ENCODE assay signal across 8 cellular contexts in genomic region chr1:3651939-3652537, GRCh38. TPM values are rescaled to one million over a fixed set of nuclear protein-coding genes. Genes with fewer than 3 reads are reported as not detected.
A peak's percentile ranks its signal among the peaks of the same experiment; 100 is the strongest.
DNase-seq lines count a peak whose midpoint lies in the region; ATAC-seq and TF ChIP-seq lines count a peak whose summit lies in the region.

Gene TP73 (plus strand): TSS chr1:3652516. CDS start chr1:3682366, 29,850 bp downstream.

- H3K27me3 Mint-ChIP-seq in CD8-positive, alpha-beta T cell (ENCODE audit: low read depth), result peaks cover 45% of the 10 kb centered on the region
- peaks cover 34% of the 10 kb centered on the region for H3K27me3 Mint-ChIP-seq in stimulated activated memory B cell treated with anti-CD40 and anti-IgM and Interleukin-4, amounts not matched to agents 10 μg/mL and 1 μg/mL and 100 μg/mL, for 72 hours

- no peak for DNase-seq in CD8-positive, alpha-beta T cell
- DNase-seq in RPMI8226, result peak; percentile 32
- peak in 1 of 2 donors; percentile 31 for DNase-seq in heart right ventricle
- no peak for DNase-seq in middle frontal gyrus (ENCODE audit: extremely low spot score, low spot score)
- no peak for DNase-seq in DMS153 (lab: John Stamatoyannopoulos, UW)

- no peak for TF ChIP-seq CTCF in CD8-positive, alpha-beta T cell (IDR thresholded peaks at IDR 0.05)
- no peak for TF ChIP-seq CTCF in heart right ventricle (IDR thresholded peaks at IDR 0.05)

- POLR2A ChIA-PET in CD8-positive, alpha-beta T cell (lab: Charles Lee), result interaction anchor here (1.0 kb wide), 1 partner anchor 10 kb away, joined by 5 read pairs; no protein-coding TSS in a partner anchor

- CTCF ChIA-PET in CD8-positive, alpha-beta T cell (lab: Charles Lee), result no interaction called here

- H3K4me1 Mint-ChIP-seq in CD8-positive, alpha-beta T cell (ENCODE audit: low read depth), result peaks cover 32% of the 10 kb centered on the region
- H3K4me1 Mint-ChIP-seq in stimulated activated memory B cell treated with anti-CD40 and anti-IgM and Interleukin-4, amounts not matched to agents 10 μg/mL and 1 μg/mL and 100 μg/mL, for 72 hours, result peaks cover 57% of the 10 kb centered on the region

- peaks cover 26% of the 10 kb centered on the region for H3K27me3 ChIP-seq in CD8-positive, alpha-beta T cell (ENCODE audit: insufficient read depth, low read length)
- H3K27me3 ChIP-seq in heart right ventricle, result peaks cover 32 to 66% (median 44%) of the 10 kb centered on the region in 7 donors

- no peak for ATAC-seq in CD8-positive, alpha-beta T cell
- ATAC-seq in GM19324 (IDR thresholded peaks at IDR 0.05; ENCODE audit: low FRiP score, unreplicated experiment) (peak; percentile 34), heart right ventricle (peak in 3 of 8 donors; percentile 13 to 29 (median 18)), HG03039 (IDR thresholded peaks at IDR 0.05; ENCODE audit: unreplicated experiment) (no peak)
- ATAC-seq in stimulated activated memory B cell treated with anti-CD40 and anti-IgM and Interleukin-4, amounts not matched to agents 10 μg/mL and 1 μg/mL and 100 μg/mL, for 72 hours, result no peak

- no peaks in the 10 kb centered on the region for H3K9me3 Mint-ChIP-seq in CD8-positive, alpha-beta T cell
- H3K9me3 Mint-ChIP-seq in stimulated activated memory B cell treated with anti-CD40 and anti-IgM and Interleukin-4, amounts not matched to agents 10 μg/mL and 1 μg/mL and 100 μg/mL, for 72 hours, result no peaks in the 10 kb centered on the region

- H3K27ac Mint-ChIP-seq in CD8-positive, alpha-beta T cell, result no peak within 1 kb of the TSS
- H3K27ac Mint-ChIP-seq in stimulated activated memory B cell treated with anti-CD40 and anti-IgM and Interleukin-4, amounts not matched to agents 10 μg/mL and 1 μg/mL and 100 μg/mL, for 72 hours, result peak within 1 kb of the TSS; percentile 54

- H3K4me1 ChIP-seq in CD8-positive, alpha-beta T cell (ENCODE audit: insufficient read depth, low read length), result peaks cover 38% of the 10 kb centered on the region
- H3K4me1 ChIP-seq in heart right ventricle, result peaks cover 12 to 56% (median 38%) of the 10 kb centered on the region in 9 donors

- H3K9me3 ChIP-seq in CD8-positive, alpha-beta T cell (ENCODE audit: low read length), result no peaks in the 10 kb centered on the region
- H3K9me3 ChIP-seq in heart right ventricle, result no peaks in the 10 kb centered on the region

- H3K36me3 Mint-ChIP-seq in CD8-positive, alpha-beta T cell, result peaks cover 13% of the 10 kb centered on the region
- no peaks in the 10 kb centered on the region for H3K36me3 Mint-ChIP-seq in stimulated activated memory B cell treated with anti-CD40 and anti-IgM and Interleukin-4, amounts not matched to agents 10 μg/mL and 1 μg/mL and 100 μg/mL, for 72 hours

- peak within 1 kb of the TSS; percentile 39 for H3K4me3 Mint-ChIP-seq in CD8-positive, alpha-beta T cell
- H3K4me3 Mint-ChIP-seq in stimulated activated memory B cell treated with anti-CD40 and anti-IgM and Interleukin-4, amounts not matched to agents 10 μg/mL and 1 μg/mL and 100 μg/mL, for 72 hours, result peak within 1 kb of the TSS; percentile 69

- intact Hi-C loops in CD8-positive, alpha-beta T cell (cut with DNase I, micrococcal nuclease), result loop anchor here in 1 of 2 experiments (2.0 kb wide), 1 partner anchor 205 kb away; the partner anchor contains the start of genes CEP104 and DFFB
- intact Hi-C loops in heart right ventricle (cut with DNase I), result no loop called here

- H3K27ac ChIP-seq in CD8-positive, alpha-beta T cell (ENCODE audit: low read depth, low read length), result no peak within 1 kb of the TSS
- H3K27ac ChIP-seq in heart right ventricle, result no peak within 1 kb of the TSS

- H3K36me3 ChIP-seq in CD8-positive, alpha-beta T cell (ENCODE audit: insufficient read depth, low read length), result no peaks in the 10 kb centered on the region
- H3K36me3 ChIP-seq in heart right ventricle, result peaks cover 0 to 10% (median 0%) of the 10 kb centered on the region in 9 donors

- 1% methylated on average over 29 to 77 of the region's 77 CpGs for WGBS in heart right ventricle, 2 donors

- peak within 1 kb of the TSS; percentile 19 for H3K4me3 ChIP-seq in CD8-positive, alpha-beta T cell (ENCODE audit: low read depth, low read length)
- H3K4me3 ChIP-seq in heart right ventricle, result peak within 1 kb of the TSS; percentile 4 to 97 (median 40)

RNA-seq across cellular contexts. Expression of gene TP73, which starts in this region (rescaled TPM):
- total RNA-seq in CD8-positive, alpha-beta T cell, result not detected
- total RNA-seq in heart right ventricle, result under 1 TPM in 4 of 10 donors, not detected in 6; 0.15 to 0.58 (median 0.22) TPM
- under 1 TPM in 1 of 2 donors, not detected in 1; 0.03 TPM for polyA plus RNA-seq in heart right ventricle
